In the genomic region with DNA sequence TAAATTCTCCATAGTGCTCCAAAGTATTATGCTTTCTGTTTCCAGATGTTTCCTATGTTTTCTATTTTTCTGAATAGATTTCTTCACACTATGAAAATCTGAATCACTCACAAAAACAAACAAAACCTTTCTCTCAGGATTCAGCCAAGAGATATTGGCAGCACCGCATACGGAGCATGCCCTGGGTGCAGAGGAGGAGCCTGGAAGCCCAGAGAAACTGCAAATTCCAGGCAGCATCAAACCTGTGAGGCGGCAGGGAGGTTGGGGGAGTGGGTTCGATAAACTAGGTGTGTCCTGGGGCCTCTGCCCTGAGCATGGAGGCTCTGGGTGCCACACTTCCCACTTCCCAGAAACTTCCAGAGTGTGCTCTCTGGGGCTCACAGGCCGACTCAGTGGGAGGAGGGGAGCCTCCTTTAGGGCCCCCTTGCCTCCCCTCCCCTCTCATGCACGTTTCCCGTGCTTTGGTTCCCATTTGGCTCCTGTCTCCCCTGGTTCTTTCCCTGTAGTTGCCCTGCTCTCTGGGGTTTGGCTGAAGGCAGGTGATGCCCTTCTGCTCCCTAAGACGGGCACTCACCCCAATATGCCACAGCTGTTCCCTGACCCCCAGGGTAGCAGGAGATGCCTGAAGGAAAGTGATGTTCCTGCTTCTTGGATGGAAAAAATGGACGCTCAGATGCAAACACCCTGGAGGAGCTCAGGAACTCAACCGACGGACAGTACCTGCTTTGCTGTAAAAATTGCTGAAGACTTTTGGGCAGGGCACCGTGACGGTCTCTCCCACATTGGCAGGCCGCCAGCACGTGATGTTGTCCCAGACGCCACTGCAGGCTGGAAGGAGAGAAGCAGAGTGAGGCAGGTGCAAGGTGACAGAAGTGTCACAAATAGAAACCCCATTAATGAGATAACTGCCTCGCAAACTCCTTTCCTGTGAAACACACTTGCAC, we compare ENCODE assay signal across 20 cellular contexts. TPM values are rescaled to one million over a fixed set of nuclear protein-coding genes. Genes with fewer than 3 reads are reported as not detected.
DNase-seq lines count a peak whose midpoint lies in the region; ATAC-seq and TF ChIP-seq lines count a peak whose summit lies in the region.
"Had no signal": no experiment of that assay in that cellular context is flagged by ENCODE, and none has a peak within 500 bp of the region (broad histone marks: within the 10 kb centered on the region; RNA-seq: fewer than 3 reads in every experiment).

No MANE protein-coding gene starts in this region.

- H3K9me3 Mint-ChIP-seq in MCF 10A (ENCODE audit: unreplicated experiment) (no peaks in the 10 kb centered on the region), T-cell (no peaks in the 10 kb centered on the region)
- H3K9me3 Mint-ChIP-seq: activated naive CD4-positive, alpha-beta T cell treated with anti-CD3 and anti-CD28 coated beads, Interleukin-2, amount 50 U/mL, for 24 hours; stimulated activated naive CD8-positive, alpha-beta T cell treated with anti-CD3 and anti-CD28 coated beads, Interleukin-15, amount 100 ng/mL, for 72 hours; T-helper 1 cell treated with Interleukin-12 subunit alpha and Interleukin-12 subunit beta and Interleukin-4 antibody, amounts not matched to agents 30 μg/mL and 1 μg/mL, for 36 hours had no signal

- intact Hi-C loops in MCF 10A (cut with micrococcal nuclease) (no loop called here), mammary epithelial cell (cut with micrococcal nuclease) (no loop called here), upper lobe of right lung (cut with DNase I) (no loop called here)

- H3K27ac ChIP-seq in mammary epithelial cell (ENCODE audit: insufficient read depth, low read depth, low read length) (no peak overlapping the region), upper lobe of right lung (no peak overlapping the region)

- no peak overlapping the region for H3K9ac ChIP-seq in mammary epithelial cell (ENCODE audit: insufficient read depth, low read length)

- peaks cover 13% of the 10 kb centered on the region for H3K4me1 Mint-ChIP-seq in MCF 10A (ENCODE audit: insufficient read depth, unreplicated experiment)
- peaks cover 4 to 5% (median 4%) of the 10 kb centered on the region in 3 donors for H3K4me1 Mint-ChIP-seq in T-cell
- H3K4me1 Mint-ChIP-seq: activated naive CD4-positive, alpha-beta T cell treated with anti-CD3 and anti-CD28 coated beads, Interleukin-2, amount 50 U/mL, for 24 hours had no signal

- H3K4me1 ChIP-seq in mammary epithelial cell (ENCODE audit: insufficient read depth, low read length) (no peaks in the 10 kb centered on the region), upper lobe of right lung (no peaks in the 10 kb centered on the region), BE2C (no peaks in the 10 kb centered on the region)

- peaks cover 22% of the 10 kb centered on the region for H3K9me3 ChIP-seq in mammary epithelial cell (replicated peaks; ENCODE audit: insufficient read depth, low read length)
- no peaks in the 10 kb centered on the region for H3K9me3 ChIP-seq in upper lobe of right lung
- H3K9me3 ChIP-seq in BE2C, result no peaks in the 10 kb centered on the region

- H3K27me3 ChIP-seq in mammary epithelial cell (ENCODE audit: insufficient read depth, low read length) (no peaks in the 10 kb centered on the region), upper lobe of right lung (peaks cover 15% of the 10 kb centered on the region), BE2C (no peaks in the 10 kb centered on the region)

- H3K27me3 Mint-ChIP-seq in MCF 10A (ENCODE audit: insufficient read depth, unreplicated experiment), result peaks cover 16% of the 10 kb centered on the region
- H3K27me3 Mint-ChIP-seq in T-cell, result peaks cover 14 to 35% of the 10 kb centered on the region in 2 donors

- WGBS in mammary epithelial cell (ENCODE audit: low coverage, missing lambda C conversion rate), result 63% methylated on average over 17 of the region's 17 CpGs

- H3K27ac Mint-ChIP-seq in MCF 10A (ENCODE audit: low read depth, unreplicated experiment) (no peak overlapping the region), T-cell (no peak overlapping the region)
- H3K27ac Mint-ChIP-seq: activated naive CD4-positive, alpha-beta T cell treated with anti-CD3 and anti-CD28 coated beads, Interleukin-2, amount 50 U/mL, for 24 hours; T-helper 1 cell treated with Interleukin-12 subunit alpha and Interleukin-12 subunit beta and Interleukin-4 antibody, amounts not matched to agents 30 μg/mL and 1 μg/mL, for 36 hours had no signal

- H3K4me3 Mint-ChIP-seq in MCF 10A (ENCODE audit: unreplicated experiment) (no peak overlapping the region), T-cell (no peak overlapping the region)
- H3K4me3 Mint-ChIP-seq: activated naive CD4-positive, alpha-beta T cell treated with anti-CD3 and anti-CD28 coated beads, Interleukin-2, amount 50 U/mL, for 24 hours; stimulated activated naive CD8-positive, alpha-beta T cell treated with anti-CD3 and anti-CD28 coated beads, Interleukin-15, amount 100 ng/mL, for 72 hours; T-helper 1 cell treated with Interleukin-12 subunit alpha and Interleukin-12 subunit beta and Interleukin-4 antibody, amounts not matched to agents 30 μg/mL and 1 μg/mL, for 36 hours had no signal

- BruUV-seq in MCF 10A (replicated peaks; lab: Mats Ljungman, UMichigan), result no TSS peak
- BruUV-seq in mammary epithelial cell (replicated peaks; lab: Mats Ljungman, UMichigan), result no TSS peak

- H3K79me2 ChIP-seq in mammary epithelial cell (ENCODE audit: insufficient read depth, low read length), result no peaks in the 10 kb centered on the region

- H3K4me3 ChIP-seq in mammary epithelial cell (replicated peaks in 1 of 3; ENCODE audit: insufficient read depth in 1 of 3, low read depth in 2 of 3, low read length in 3 of 3) (no peak overlapping the region), upper lobe of right lung (no peak overlapping the region), BE2C (ENCODE audit: low read depth, low read length) (no peak overlapping the region)

- no peak overlapping the region for H3K4me2 ChIP-seq in mammary epithelial cell (ENCODE audit: insufficient read depth, low read depth, low read length)

- no peaks in the 10 kb centered on the region for H4K20me1 ChIP-seq in mammary epithelial cell (ENCODE audit: insufficient read depth, low read length)

- H2AFZ ChIP-seq in mammary epithelial cell (ENCODE audit: low read depth, low read length), result no peak overlapping the region

- H3K36me3 Mint-ChIP-seq in MCF 10A (ENCODE audit: insufficient read depth, unreplicated experiment), result no peaks in the 10 kb centered on the region
- no peaks in the 10 kb centered on the region for H3K36me3 Mint-ChIP-seq in T-cell
- H3K36me3 Mint-ChIP-seq: activated naive CD4-positive, alpha-beta T cell treated with anti-CD3 and anti-CD28 coated beads, Interleukin-2, amount 50 U/mL, for 24 hours had no signal

- ATAC-seq in upper lobe of right lung (no peak), GM21515 (IDR thresholded peaks at IDR 0.05; ENCODE audit: unreplicated experiment) (no peak), T-cell (replicated peaks in 1 of 4) (no peak)
- ATAC-seq: Panc1; stimulated activated naive CD8-positive, alpha-beta T cell treated with anti-CD3 and anti-CD28 coated beads, Interleukin-15, amount 100 ng/mL, for 72 hours had no signal

- H3K36me3 ChIP-seq in mammary epithelial cell (ENCODE audit: insufficient read depth, low read length) (no peaks in the 10 kb centered on the region), upper lobe of right lung (no peaks in the 10 kb centered on the region), BE2C (no peaks in the 10 kb centered on the region)

- POLR2A ChIA-PET in MCF 10A (lab: Yijun Ruan, JAX), result interaction anchor here (0.7 to 1.0 kb wide), 3 partner anchors 18 to 88 kb away, joined by 3 read pairs; no protein-coding TSS in a partner anchor
- POLR2A ChIA-PET in T-cell (lab: Charles Lee), result no interaction called here

- in situ Hi-C loops in mammary epithelial cell (cut with MboI; ENCODE audit: low sequenced_read_pairs in 2 of 2), result no loop called here

- dilution Hi-C loops in mammary epithelial cell (cut with HindIII; ENCODE audit: low sequenced_read_pairs), result no loop called here

- TF ChIP-seq CTCF in MCF 10A (IDR thresholded peaks at IDR 0.05; ENCODE audit: unreplicated experiment) (no peak), mammary epithelial cell (conservative IDR thresholded peaks at IDR 0.05 in 1 of 2, IDR thresholded peaks at IDR 0.05 in 1 of 2; ENCODE audit: extremely low read depth in 1 of 2, insufficient read depth in 1 of 2, low read depth in 1 of 2, low read length in 2 of 2) (no peak), upper lobe of right lung (IDR thresholded peaks at IDR 0.05) (no peak), BE2C (IDR thresholded peaks at IDR 0.05; ENCODE audit: low read depth, low read length) (no peak)

- DNase-seq in MCF 10A (ENCODE audit: unreplicated experiment) (peak; percentile 43), mammary epithelial cell (no peak), NCI-H774 (lab: John Stamatoyannopoulos, UW) (peak; percentile 2), islet precursor cell (peak; percentile 43), upper lobe of right lung (peak; percentile 38), T-cell (no peak), BE2C (no peak)
- DNase-seq: COR-L47; effector CD8-positive, alpha-beta T cell; HCEC 1CT; hippocampal formation; kidney glomerular epithelial cell; stimulated activated CD4-positive, alpha-beta T cell treated with anti-CD3 and anti-CD28 coated beads, Interleukin-15, amount 100 ng/mL, for 24 hours; stimulated activated naive CD8-positive, alpha-beta T cell treated with anti-CD3 and anti-CD28 coated beads, Interleukin-15, amount 100 ng/mL, for 72 hours had no signal

- CTCF ChIA-PET in MCF 10A (lab: Yijun Ruan, JAX), result no interaction called here
- CTCF ChIA-PET in mammary epithelial cell (lab: Charles Lee; ENCODE audit: low non-redundant PET), result no interaction called here
- CTCF ChIA-PET in T-cell (lab: Charles Lee), result no interaction called here

RNA-seq across cellular contexts. Expression of a gene that starts 35.3 kb away (rescaled TPM):
- total RNA-seq in MCF 10A (2022) (not detected in 2 replicates), mammary epithelial cell (not detected), upper lobe of right lung (4.5 TPM), T-cell (under 1 TPM in 4 of 5 donors, not detected in 1; 0.25 to 0.79 (median 0.55) TPM)
- polyA plus RNA-seq in mammary epithelial cell, result not detected
- polyA minus RNA-seq in mammary epithelial cell, result not detected
- polyA plus RNA-seq in BE2C (2012; ENCODE audit: insufficient read depth, insufficient read length, low read depth), result 0.54 TPM
- total RNA-seq: bronchial epithelial cell, fibroblast of lung had no signal
- polyA plus RNA-seq: fibroblast of lung had no signal

Comparison
In these comparisons a context has a peak if more than half of its experiments do, and no peak if none do; other contexts are left out.
1. DNase-seq: peak in MCF 10A (single experiment), NCI-H774 (single experiment), islet precursor cell (single experiment) and upper lobe of right lung (single experiment); none in mammary epithelial cell (single experiment), T-cell (0 of 34) and BE2C (single experiment).